30 cellular contexts compared by ENCODE assay signal in genomic region chr6:76495909-76496308, GRCh38.
DNase-seq lines count a peak whose midpoint lies in the region; ATAC-seq, FAIRE-seq and TF ChIP-seq lines count a peak whose summit lies in the region.
"Had no signal": no experiment of that assay in that cellular context is flagged by ENCODE, and none has a peak within 500 bp of the region (broad histone marks: within the 10 kb centered on the region; RNA-seq: fewer than 3 reads in every experiment).

No MANE protein-coding gene starts in this region.

- H3K27ac ChIP-seq in OCI-LY7 (ENCODE audit: low read depth, low read length, poor library complexity, severe bottlenecking), result no peak overlapping the region
- H3K27ac ChIP-seq in endodermal cell (ENCODE audit: low read depth, low read length), result no peak overlapping the region
- H3K27ac ChIP-seq: 22Rv1, HL-60, KMS-11, Peyer's patch had no signal

- no peaks in the 10 kb centered on the region for H3K9me2 ChIP-seq in OCI-LY7 (ENCODE audit: insufficient read depth, low read length)
- H3K9me2 ChIP-seq: SK-N-SH had no signal

- no peaks in the 10 kb centered on the region for H3K79me2 ChIP-seq in OCI-LY7 (ENCODE audit: insufficient read depth, low read depth, low read length)

- 86 to 90% methylated on average over 2 of the region's 2 CpGs for WGBS in endodermal cell (ENCODE audit: insufficient coverage in 1 of 2, insufficient read length in 1 of 2), 2 experiments

- no peaks in the 10 kb centered on the region for H3K27me3 ChIP-seq in endodermal cell (ENCODE audit: control insufficient read depth, insufficient read depth, low read length, poor library complexity, severe bottlenecking)
- H3K27me3 ChIP-seq: BE2C, Peyer's patch had no signal

- POLR2A ChIA-PET in OCI-LY7 (lab: Charles Lee), result no interaction called here

- peaks cover 42% of the 10 kb centered on the region for H3K9me3 Mint-ChIP-seq in endodermal cell
- peaks cover 19 to 22% of the 10 kb centered on the region in 2 donors for H3K9me3 Mint-ChIP-seq in activated naive CD4-positive, alpha-beta T cell treated with anti-CD3 and anti-CD28 coated beads, Interleukin-2, amount 50 U/mL, for 72 hours

- H4K20me1 ChIP-seq in OCI-LY7 (ENCODE audit: insufficient read depth, low read length), result no peaks in the 10 kb centered on the region

- CTCF ChIA-PET in OCI-LY7 (lab: Charles Lee; ENCODE audit: unreplicated experiment), result no interaction called here

- H3K36me3 ChIP-seq in OCI-LY7 (ENCODE audit: insufficient read depth, low read length), result no peaks in the 10 kb centered on the region
- no peaks in the 10 kb centered on the region for H3K36me3 ChIP-seq in endodermal cell (ENCODE audit: control insufficient read depth, insufficient read depth, low read length)
- H3K36me3 ChIP-seq: BE2C, Peyer's patch had no signal

- peaks cover 5% of the 10 kb centered on the region for H3K36me3 Mint-ChIP-seq in endodermal cell (ENCODE audit: low read depth)
- H3K36me3 Mint-ChIP-seq in activated naive CD4-positive, alpha-beta T cell treated with anti-CD3 and anti-CD28 coated beads, Interleukin-2, amount 50 U/mL, for 72 hours, result peaks cover 9 to 22% of the 10 kb centered on the region in 2 donors
- H3K36me3 Mint-ChIP-seq: IgD-negative memory B cell had no signal

- no peaks in the 10 kb centered on the region for H3K4me1 Mint-ChIP-seq in endodermal cell
- H3K4me1 Mint-ChIP-seq: IgD-negative memory B cell, T-helper 17 cell had no signal

- ATAC-seq in activated naive CD4-positive, alpha-beta T cell treated with anti-CD3 and anti-CD28 coated beads, Interleukin-2, amount 50 U/mL, for 72 hours, result no peak
- ATAC-seq: GM12878, T-helper 17 cell had no signal

- no peak overlapping the region for H3K27ac Mint-ChIP-seq in endodermal cell
- H3K27ac Mint-ChIP-seq in activated naive CD4-positive, alpha-beta T cell treated with anti-CD3 and anti-CD28 coated beads, Interleukin-2, amount 50 U/mL, for 72 hours, result no peak overlapping the region
- H3K27ac Mint-ChIP-seq: IgD-negative memory B cell, T-helper 17 cell had no signal

- TF ChIP-seq CTCF in OCI-LY7 (conservative IDR thresholded peaks at IDR 0.05; ENCODE audit: low read length), result no peak
- no peak for TF ChIP-seq CTCF in endodermal cell (conservative IDR thresholded peaks at IDR 0.05)

- no TSS peak for BruUV-seq in OCI-LY7 (replicated peaks; lab: Mats Ljungman, UMichigan)

- H3K27me3 Mint-ChIP-seq in endodermal cell (ENCODE audit: insufficient read depth), result peaks cover 5% of the 10 kb centered on the region
- H3K27me3 Mint-ChIP-seq: IgD-negative memory B cell, T-helper 17 cell had no signal

- no peak overlapping the region for H3K4me3 Mint-ChIP-seq in endodermal cell
- H3K4me3 Mint-ChIP-seq: IgD-negative memory B cell, T-helper 17 cell had no signal

- H3K4me1 ChIP-seq in OCI-LY7 (ENCODE audit: insufficient read depth, low read length, poor library complexity, severe bottlenecking) (no peaks in the 10 kb centered on the region), endodermal cell (ENCODE audit: control insufficient read depth, insufficient read depth, low read length) (no peaks in the 10 kb centered on the region)
- H3K4me1 ChIP-seq: BE2C, Peyer's patch had no signal

- intact Hi-C loops in OCI-LY7 (cut with micrococcal nuclease; ENCODE audit: unreplicated experiment), result no loop called here

- no peak overlapping the region for H2AFZ ChIP-seq in OCI-LY7 (ENCODE audit: low read length)

- DNase-seq in DMS53 (lab: John Stamatoyannopoulos, UW), result peak; percentile 36
- no peak for DNase-seq in DMS53 treated with DMSO at 0.1 percent for 48 hours (lab: John Stamatoyannopoulos, UW; ENCODE audit: unreplicated experiment)
- peak; percentile 33 for DNase-seq in ELF-1 (ENCODE audit: low read depth, low spot score)
- DNase-seq in OCI-LY7 (ENCODE audit: low spot score), result peak; percentile 8
- DNase-seq in endodermal cell, result no peak
- DNase-seq in GM19239 (ENCODE audit: insufficient read length, low spot score), result no peak
- no peak for DNase-seq in activated naive CD4-positive, alpha-beta T cell treated with anti-CD3 and anti-CD28 coated beads, Interleukin-2, amount 50 U/mL, for 72 hours (ENCODE audit: low spot score in 2 of 2)
- no peak for DNase-seq in NCI-H2029 treated with DMSO at 0.1 percent for 48 hours (lab: John Stamatoyannopoulos, UW)
- DNase-seq: BE2C; DMS153; GDM1; HCEC 1CT; MM.1S; NCI-H1092; NCI-H1417 treated with DMSO at 0.1 percent for 48 hours; NCI-H1930; NCI-H2227 treated with DMSO at 0.1 percent for 48 hours; NCI-H510A; NCI-H69; NK-92 treated with Interleukin-12 subunit alpha and Interleukin-12 subunit beta, amount 100 ng/mL, for 24 hours; Peyer's patch; SIG-M5; SK-N-SH; T-helper 17 cell had no signal

- H3K4me2 ChIP-seq in OCI-LY7 (ENCODE audit: low read length), result no peak overlapping the region
- H3K4me2 ChIP-seq: KMS-11, SK-N-SH had no signal

- H3K4me3 ChIP-seq in OCI-LY7 (ENCODE audit: low read depth, low read length, poor library complexity, severe bottlenecking) (no peak overlapping the region), endodermal cell (ENCODE audit: low read length) (peak overlapping the region; percentile 30)
- H3K4me3 ChIP-seq: GM12878, Peyer's patch had no signal

- FAIRE-seq in GM19239 (lab: Jason Lieb, UNC), result no peak
- FAIRE-seq: GM12878, H1 had no signal

- H3K9me3 ChIP-seq in OCI-LY7 (ENCODE audit: low read length) (no peaks in the 10 kb centered on the region), endodermal cell (ENCODE audit: control insufficient read depth, low read length) (peaks cover 54% of the 10 kb centered on the region)
- H3K9me3 ChIP-seq: BE2C, SK-N-SH had no signal

- H3K9ac ChIP-seq in endodermal cell (ENCODE audit: extremely low read depth, low read length, poor library complexity, severe bottlenecking), result no peak overlapping the region
- H3K9ac ChIP-seq: KMS-11, SK-N-SH had no signal

Comparison
In these comparisons a context has a peak if more than half of its experiments do, and no peak if none do; other contexts are left out.
1. DNase-seq: peak in DMS53 (single experiment), ELF-1 (single experiment) and OCI-LY7 (single experiment); none in DMS53 treated with DMSO at 0.1 percent for 48 hours (single experiment), endodermal cell (single experiment), GM19239 (single experiment), activated naive CD4-positive, alpha-beta T cell treated with anti-CD3 and anti-CD28 coated beads, Interleukin-2, amount 50 U/mL, for 72 hours (0 of 2) and NCI-H2029 treated with DMSO at 0.1 percent for 48 hours (single experiment).